ENCODE assay signal across 7 cellular contexts in genomic region chrX:44999237-44999636, GRCh38.
DNase-seq lines count a peak whose midpoint lies in the region; ATAC-seq and TF ChIP-seq lines count a peak whose summit lies in the region.
"Not testable (repeated sequence)": the region's sequence is repeated elsewhere in the genome, so short reads cannot be mapped to it uniquely, and the experiment has no call there.

No MANE protein-coding gene starts in this region.

- TF ChIP-seq POLR2A in spleen (IDR thresholded peaks at IDR 0.05) = not testable (repeated sequence)

- peak overlapping the region; percentile 33 for H3K27ac Mint-ChIP-seq in activated CD4-positive, alpha-beta T cell treated with anti-CD3 and anti-CD28 coated beads, Interleukin-2, amount 10 ng/mL, durations not matched to agents 7 days and 5 days
- H3K27ac Mint-ChIP-seq in activated naive CD4-positive, alpha-beta T cell treated with anti-CD3 and anti-CD28 coated beads for 36 hours = peak overlapping the region; percentile 78
- not testable (repeated sequence) for H3K27ac Mint-ChIP-seq in MCF 10A (ENCODE audit: low read depth, unreplicated experiment)

- H3K9me3 ChIP-seq in PC-3 (ENCODE audit: low read length); spleen: not testable (repeated sequence)

- BruUV-seq in PC-3 (replicated peaks; lab: Mats Ljungman, UMichigan); MCF 10A (replicated peaks; lab: Mats Ljungman, UMichigan): not testable (repeated sequence)

- POLR2A ChIA-PET in PC-3 (lab: Charles Lee; ENCODE audit: unreplicated experiment); activated CD4-positive, alpha-beta T cell treated with anti-CD3 and anti-CD28 coated beads, Interleukin-2, amount 10 ng/mL, durations not matched to agents 7 days and 5 days (lab: Charles Lee); MCF 10A (lab: Yijun Ruan, JAX): not testable (repeated sequence)

- CTCF ChIA-PET in PC-3 (lab: Charles Lee); activated naive CD4-positive, alpha-beta T cell treated with anti-CD3 and anti-CD28 coated beads for 36 hours (lab: Charles Lee); MCF 10A (lab: Yijun Ruan, JAX): not testable (repeated sequence)
- CTCF ChIA-PET in activated CD4-positive, alpha-beta T cell treated with anti-CD3 and anti-CD28 coated beads, Interleukin-2, amount 10 ng/mL, durations not matched to agents 7 days and 5 days (lab: Charles Lee) = interaction anchor here (1.1 kb wide), 1 partner anchor 14 kb away, joined by 3 read pairs; no protein-coding TSS in a partner anchor

- H3F3A ChIP-seq in PC-3 (ENCODE audit: low read length, unreplicated experiment) = not testable (repeated sequence)

- intact Hi-C loops in PC-3 (cut with micrococcal nuclease); MCF 10A (cut with micrococcal nuclease); spleen (cut with DNase I; ENCODE audit: low total_unique reads): not testable (repeated sequence)
- intact Hi-C loops in activated naive CD4-positive, alpha-beta T cell treated with anti-CD3 and anti-CD28 coated beads for 36 hours (cut with micrococcal nuclease) = loop anchor here (2.0 to 5.0 kb wide), 2 partner anchors 73 to 126 kb away; partner anchors contain the start of gene KDM6A

- not testable (repeated sequence) for TF ChIP-seq CTCF in PC-3 (conservative IDR thresholded peaks at IDR 0.05; ENCODE audit: low read depth, low read length); MCF 10A (IDR thresholded peaks at IDR 0.05; ENCODE audit: unreplicated experiment); spleen (IDR thresholded peaks at IDR 0.05 in 8 of 11, conservative IDR thresholded peaks at IDR 0.05 in 3 of 11)

- H3K4me1 Mint-ChIP-seq in activated CD4-positive, alpha-beta T cell treated with anti-CD3 and anti-CD28 coated beads, Interleukin-2, amount 10 ng/mL, durations not matched to agents 7 days and 5 days = peaks cover 51% of the 10 kb centered on the region
- H3K4me1 Mint-ChIP-seq in activated naive CD4-positive, alpha-beta T cell treated with anti-CD3 and anti-CD28 coated beads for 36 hours (ENCODE audit: low read depth) = peaks cover 67% of the 10 kb centered on the region
- peaks cover 33% of the 10 kb centered on the region for H3K4me1 Mint-ChIP-seq in MCF 10A (ENCODE audit: insufficient read depth, unreplicated experiment)

- not testable (repeated sequence) for H3K4me3 Mint-ChIP-seq in activated CD4-positive, alpha-beta T cell treated with anti-CD3 and anti-CD28 coated beads, Interleukin-2, amount 10 ng/mL, durations not matched to agents 7 days and 5 days; activated naive CD4-positive, alpha-beta T cell treated with anti-CD3 and anti-CD28 coated beads for 36 hours; MCF 10A (ENCODE audit: unreplicated experiment)

- not testable (repeated sequence) for H3K27me3 Mint-ChIP-seq in activated CD4-positive, alpha-beta T cell treated with anti-CD3 and anti-CD28 coated beads, Interleukin-2, amount 10 ng/mL, durations not matched to agents 7 days and 5 days; activated naive CD4-positive, alpha-beta T cell treated with anti-CD3 and anti-CD28 coated beads for 36 hours (ENCODE audit: low read depth); MCF 10A (ENCODE audit: insufficient read depth, unreplicated experiment)

- 87 to 94% (median 91%) methylated on average over 7 to 8 of the region's 8 CpGs for WGBS in spleen, 5 donors

- H3K4me3 ChIP-seq in PC-3 (ENCODE audit: low read length); spleen: not testable (repeated sequence)

- peaks cover 88% of the 10 kb centered on the region for H3K79me2 ChIP-seq in PC-3 (ENCODE audit: low read length)

- DNase-seq in Daoy (ENCODE audit: low read depth) = peak; percentile 1
- DNase-seq in PC-3 = peak; percentile 45
- not testable (repeated sequence) for DNase-seq in activated CD4-positive, alpha-beta T cell treated with anti-CD3 and anti-CD28 coated beads, Interleukin-2, amount 10 ng/mL, durations not matched to agents 7 days and 5 days
- DNase-seq in activated naive CD4-positive, alpha-beta T cell treated with anti-CD3 and anti-CD28 coated beads for 36 hours = peak; percentile 35
- DNase-seq in MCF 10A (ENCODE audit: unreplicated experiment) = peak; percentile 21
- DNase-seq in kidney tubule cell (ENCODE audit: low spot score) = peak; percentile 22
- DNase-seq in spleen = peak; percentile 61

- H2AFZ ChIP-seq in PC-3 (ENCODE audit: low read length) = not testable (repeated sequence)

- peaks cover 32% of the 10 kb centered on the region for H3K4me1 ChIP-seq in PC-3 (ENCODE audit: insufficient read depth, low read length)
- H3K4me1 ChIP-seq in spleen = peaks cover 20 to 67% (median 42%) of the 10 kb centered on the region in 6 donors

- H3K36me3 Mint-ChIP-seq in activated CD4-positive, alpha-beta T cell treated with anti-CD3 and anti-CD28 coated beads, Interleukin-2, amount 10 ng/mL, durations not matched to agents 7 days and 5 days (ENCODE audit: low read depth) = peaks cover 19% of the 10 kb centered on the region
- H3K36me3 Mint-ChIP-seq in activated naive CD4-positive, alpha-beta T cell treated with anti-CD3 and anti-CD28 coated beads for 36 hours (ENCODE audit: low read depth) = not testable (repeated sequence)
- H3K36me3 Mint-ChIP-seq in MCF 10A (ENCODE audit: insufficient read depth, unreplicated experiment) = peaks cover 19% of the 10 kb centered on the region

- H4K20me1 ChIP-seq in PC-3 (ENCODE audit: low read length) = not testable (repeated sequence)

- not testable (repeated sequence) for H3K36me3 ChIP-seq in PC-3 (ENCODE audit: low read depth, low read length); spleen

- not testable (repeated sequence) for H3K9ac ChIP-seq in PC-3 (ENCODE audit: low read length)

- H3K9me3 Mint-ChIP-seq in activated CD4-positive, alpha-beta T cell treated with anti-CD3 and anti-CD28 coated beads, Interleukin-2, amount 10 ng/mL, durations not matched to agents 7 days and 5 days; activated naive CD4-positive, alpha-beta T cell treated with anti-CD3 and anti-CD28 coated beads for 36 hours; MCF 10A (ENCODE audit: unreplicated experiment): not testable (repeated sequence)

- H3K4me2 ChIP-seq in PC-3 (ENCODE audit: low read length) = not testable (repeated sequence)

- not testable (repeated sequence) for H3K27me3 ChIP-seq in PC-3 (ENCODE audit: low read length); spleen (replicated peaks in 1 of 7)

- not testable (repeated sequence) for H3K9me2 ChIP-seq in PC-3 (replicated peaks; ENCODE audit: low read length)

- H3K27ac ChIP-seq in PC-3 (ENCODE audit: low read length) = peak overlapping the region; percentile 54
- not testable (repeated sequence) for H3K27ac ChIP-seq in spleen

- ATAC-seq in PC-3 = peak; percentile 49
